In genomic region chr10:69468771-69469129, GRCh38 we compare ENCODE assay signal across 20 cellular contexts. TPM values are rescaled to one million over a fixed set of nuclear protein-coding genes. Genes with fewer than 3 reads are reported as not detected.
DNase-seq lines count a peak whose midpoint lies in the region; ATAC-seq and TF ChIP-seq lines count a peak whose summit lies in the region.
"Had no signal": no experiment of that assay in that cellular context is flagged by ENCODE, and none has a peak within 500 bp of the region (broad histone marks: within the 10 kb centered on the region; RNA-seq: fewer than 3 reads in every experiment).

No MANE protein-coding gene starts in this region.

- intact Hi-C loops in heart right ventricle (cut with DNase I) (no loop called here), left cardiac atrium (cut with DNase I) (no loop called here), upper lobe of right lung (cut with DNase I) (no loop called here)
- intact Hi-C loops in dendritic cell treated with granulocyte-macrophage colony-stimulating factor and Interleukin-4, amounts not matched to agents 40 ng/mL and 50 ng/mL, for 4 days (cut with micrococcal nuclease) = no loop called here

- H3K4me1 ChIP-seq in heart right ventricle (peaks cover 9 to 89% (median 58%) of the 10 kb centered on the region in 9 donors), upper lobe of right lung (peaks cover 55% of the 10 kb centered on the region)

- peak overlapping the region; percentile 14 for H3K27ac Mint-ChIP-seq in dendritic cell treated with granulocyte-macrophage colony-stimulating factor and Interleukin-4, amounts not matched to agents 40 ng/mL and 50 ng/mL, for 4 days
- H3K27ac Mint-ChIP-seq in nephron = peak overlapping the region in 2 of 3 experiments; percentile 15 to 28
- H3K27ac Mint-ChIP-seq: activated CD4-positive, alpha-beta T cell treated with anti-CD3 and anti-CD28 coated beads for 36 hours had no signal

- H3K9me3 ChIP-seq in heart right ventricle (no peaks in the 10 kb centered on the region), upper lobe of right lung (no peaks in the 10 kb centered on the region)

- H3K27me3 ChIP-seq in heart right ventricle = no peaks in the 10 kb centered on the region
- no peaks in the 10 kb centered on the region for H3K27me3 ChIP-seq in upper lobe of right lung

- in situ Hi-C loops in GM13977 (cut with MboI; ENCODE audit: low pct_unique_long_range_greater_than_20kb, low sequenced_read_pairs, unreplicated experiment) = no loop called here

- H3K4me3 ChIP-seq in heart right ventricle = peak overlapping the region in 1 of 10 donors; percentile 22
- H3K4me3 ChIP-seq in upper lobe of right lung = no peak overlapping the region

- no peak for DNase-seq in heart right ventricle
- no peak for DNase-seq in left cardiac atrium
- no peak for DNase-seq in upper lobe of right lung
- DNase-seq in CD1c-positive myeloid dendritic cell (ENCODE audit: extremely low spot score) = no peak
- DNase-seq in GM13977 (ENCODE audit: low spot score) = no peak
- DNase-seq: ACHN; activated CD4-positive, alpha-beta T cell treated with anti-CD3 and anti-CD28 coated beads for 36 hours; activated CD8-positive, alpha-beta memory T cell treated with anti-CD3 and anti-CD28 coated beads, Interleukin-2, amount 50 U/mL, for 48 hours; aorta; CD8-positive, alpha-beta memory T cell; cortex of kidney; KG1; NCI-H1105; NCI-H2171; stimulated activated naive CD8-positive, alpha-beta T cell treated with anti-CD3 and anti-CD28 coated beads, Interleukin-15, Interleukin-2, amounts not matched to agents 100 U/mL and 50 U/mL, for 24 hours; T-helper 9 cell had no signal

- no peaks in the 10 kb centered on the region for H3K36me3 ChIP-seq in heart right ventricle
- no peaks in the 10 kb centered on the region for H3K36me3 ChIP-seq in upper lobe of right lung

- WGBS in heart right ventricle, 2 donors = 70 to 81% methylated on average over 5 of the region's 5 CpGs

- TF ChIP-seq CTCF in heart right ventricle (IDR thresholded peaks at IDR 0.05) = no peak
- no peak for TF ChIP-seq CTCF in nephron (IDR thresholded peaks at IDR 0.05; ENCODE audit: unreplicated experiment in 3 of 3)
- no peak for TF ChIP-seq CTCF in upper lobe of right lung (IDR thresholded peaks at IDR 0.05)
- TF ChIP-seq CTCF in GM13977 (IDR thresholded peaks at IDR 0.05; ENCODE audit: extremely low read depth, insufficient read depth, missing control alignments) = no peak

- H3K36me3 Mint-ChIP-seq in dendritic cell treated with granulocyte-macrophage colony-stimulating factor and Interleukin-4, amounts not matched to agents 40 ng/mL and 50 ng/mL, for 4 days (ENCODE audit: low read depth) = no peaks in the 10 kb centered on the region
- H3K36me3 Mint-ChIP-seq in nephron (ENCODE audit: low read depth) = no peaks in the 10 kb centered on the region
- H3K36me3 Mint-ChIP-seq: CD8-positive, alpha-beta memory T cell had no signal

- H3K4me3 Mint-ChIP-seq in dendritic cell treated with granulocyte-macrophage colony-stimulating factor and Interleukin-4, amounts not matched to agents 40 ng/mL and 50 ng/mL, for 4 days = no peak overlapping the region
- H3K4me3 Mint-ChIP-seq in nephron = no peak overlapping the region
- H3K4me3 Mint-ChIP-seq: activated CD4-positive, alpha-beta T cell treated with anti-CD3 and anti-CD28 coated beads for 36 hours; CD8-positive, alpha-beta memory T cell had no signal

- H3K27ac ChIP-seq in heart right ventricle (peak overlapping the region in 9 of 10 donors; percentile 58 to 93 (median 83)), upper lobe of right lung (peak overlapping the region; percentile 45)

- no peaks in the 10 kb centered on the region for H3K9me3 Mint-ChIP-seq in dendritic cell treated with granulocyte-macrophage colony-stimulating factor and Interleukin-4, amounts not matched to agents 40 ng/mL and 50 ng/mL, for 4 days
- H3K9me3 Mint-ChIP-seq in nephron = no peaks in the 10 kb centered on the region
- H3K9me3 Mint-ChIP-seq: CD8-positive, alpha-beta memory T cell had no signal

- ATAC-seq in heart right ventricle (peak in 5 of 8 donors; percentile 13 to 48 (median 23)), left cardiac atrium (no peak), upper lobe of right lung (peak; percentile 32), GM21825 (IDR thresholded peaks at IDR 0.05; ENCODE audit: unreplicated experiment) (no peak)
- ATAC-seq: activated CD4-positive, alpha-beta T cell treated with anti-CD3 and anti-CD28 coated beads for 36 hours; left lobe of liver; stimulated activated naive CD8-positive, alpha-beta T cell treated with anti-CD3 and anti-CD28 coated beads, Interleukin-15, Interleukin-2, amounts not matched to agents 100 U/mL and 50 U/mL, for 24 hours had no signal

- peaks cover 73% of the 10 kb centered on the region for H3K4me1 Mint-ChIP-seq in dendritic cell treated with granulocyte-macrophage colony-stimulating factor and Interleukin-4, amounts not matched to agents 40 ng/mL and 50 ng/mL, for 4 days (ENCODE audit: low read depth)
- H3K4me1 Mint-ChIP-seq in nephron = peaks cover 35% of the 10 kb centered on the region
- H3K4me1 Mint-ChIP-seq: activated CD4-positive, alpha-beta T cell treated with anti-CD3 and anti-CD28 coated beads for 36 hours had no signal

- H3K27me3 Mint-ChIP-seq in dendritic cell treated with granulocyte-macrophage colony-stimulating factor and Interleukin-4, amounts not matched to agents 40 ng/mL and 50 ng/mL, for 4 days = peaks cover 22% of the 10 kb centered on the region
- H3K27me3 Mint-ChIP-seq in nephron (ENCODE audit: low read depth) = no peaks in the 10 kb centered on the region
- H3K27me3 Mint-ChIP-seq: activated CD4-positive, alpha-beta T cell treated with anti-CD3 and anti-CD28 coated beads for 36 hours had no signal

RNA-seq across cellular contexts. Expression of gene TSPAN15, which starts 17.5 kb away (rescaled TPM):
- total RNA-seq in heart right ventricle (10 to 100 TPM in 5 of 10 donors, 1 to 10 TPM in 5; 5.0 to 16.5 (median 9.4) TPM), left cardiac atrium (10 to 100 TPM; 11.0 to 17.3 TPM), upper lobe of right lung (47.3 TPM)
- polyA plus RNA-seq in heart right ventricle = 10 to 100 TPM; 15.4 to 18.2 TPM

RNA-seq across cellular contexts. Expression of gene TACR2, which starts 52.0 kb away (rescaled TPM):
- total RNA-seq in heart right ventricle (under 1 TPM in 8 of 10 donors, not detected in 2; 0.15 to 0.93 (median 0.25) TPM), left cardiac atrium (under 1 TPM; 0.24 to 0.31 TPM), upper lobe of right lung (0.90 TPM)
- polyA plus RNA-seq in heart right ventricle = under 1 TPM in 1 of 2 donors, not detected in 1; 0.13 TPM
- total RNA-seq: activated CD4-positive, alpha-beta T cell treated with anti-CD3 and anti-CD28 coated beads for 36 hours; CD8-positive, alpha-beta memory T cell; left lobe of liver had no signal
- polyA plus RNA-seq: CD8-positive, alpha-beta memory T cell had no signal

Comparison
In these comparisons a context has a peak if more than half of its experiments do, and no peak if none do; other contexts are left out.
1. ATAC-seq: peak in heart right ventricle (5 of 8) and upper lobe of right lung (single experiment); none in left cardiac atrium (0 of 2) and GM21825 (single experiment).